ENCODE assay signal across 33 cellular contexts in genomic region chr5:57191986-57192385, GRCh38. TPM values are rescaled to one million over a fixed set of nuclear protein-coding genes. Genes with fewer than 3 reads are reported as not detected.
DNase-seq lines count a peak whose midpoint lies in the region; ATAC-seq, FAIRE-seq and TF ChIP-seq lines count a peak whose summit lies in the region.
"Had no signal": no experiment of that assay in that cellular context is flagged by ENCODE, and none has a peak within 500 bp of the region (broad histone marks: within the 10 kb centered on the region; RNA-seq: fewer than 3 reads in every experiment).

No MANE protein-coding gene starts in this region.

- TF ChIP-seq CTCF in GM23338 (conservative IDR thresholded peaks at IDR 0.05; ENCODE audit: low read depth in 2 of 2) (no peak), testis (IDR thresholded peaks at IDR 0.05) (no peak), pancreas (IDR thresholded peaks at IDR 0.05) (no peak)

- peaks cover 88% of the 10 kb centered on the region for H4K20me1 ChIP-seq in GM23338 (replicated peaks; ENCODE audit: insufficient read depth)

- H4K91ac ChIP-seq in trophoblast cell (ENCODE audit: low read depth, low read length) = no peak overlapping the region

- H3K79me1 ChIP-seq in trophoblast cell (ENCODE audit: low read length) = no peaks in the 10 kb centered on the region

- no peaks in the 10 kb centered on the region for H3K27me3 Mint-ChIP-seq in T-helper 2 cell treated with Interferon-gamma antibody and Interleukin-4, amounts not matched to agents 5 μg/mL and 100 μg/mL, for 36 hours (ENCODE audit: low read depth)
- peaks cover 3% of the 10 kb centered on the region for H3K27me3 Mint-ChIP-seq in GM23338 (ENCODE audit: insufficient read depth, low read depth, poor library complexity)
- H3K27me3 Mint-ChIP-seq in central memory CD8-positive, alpha-beta T cell = no peaks in the 10 kb centered on the region
- H3K27me3 Mint-ChIP-seq: naive B cell; stimulated activated naive CD8-positive, alpha-beta T cell treated with anti-CD3 and anti-CD28 coated beads, Interleukin-15, amount 100 ng/mL, for 72 hours had no signal

- ATAC-seq in GM23338 (no peak), GM18858 (IDR thresholded peaks at IDR 0.05; ENCODE audit: unreplicated experiment) (no peak), pancreas (no peak)
- ATAC-seq in central memory CD8-positive, alpha-beta T cell (replicated peaks; ENCODE audit: extremely low read depth, poor library complexity, severe bottlenecking) = no peak
- ATAC-seq: left ventricle myocardium superior; stimulated activated naive CD8-positive, alpha-beta T cell treated with anti-CD3 and anti-CD28 coated beads, Interleukin-15, amount 100 ng/mL, for 72 hours had no signal

- H2AFZ ChIP-seq in GM23338 = no peak overlapping the region
- H2AFZ ChIP-seq in trophoblast cell (ENCODE audit: insufficient read depth, low read length, poor library complexity) = no peak overlapping the region

- H4K8ac ChIP-seq in trophoblast cell (ENCODE audit: low read depth, low read length) = no peak overlapping the region

- peaks cover 55% of the 10 kb centered on the region for H3K36me3 Mint-ChIP-seq in T-helper 2 cell treated with Interferon-gamma antibody and Interleukin-4, amounts not matched to agents 5 μg/mL and 100 μg/mL, for 36 hours (ENCODE audit: low read depth)
- H3K36me3 Mint-ChIP-seq in GM23338 (ENCODE audit: low read depth) = peaks cover 27% of the 10 kb centered on the region
- H3K36me3 Mint-ChIP-seq in central memory CD8-positive, alpha-beta T cell (ENCODE audit: insufficient read depth) = peaks cover 34% of the 10 kb centered on the region

- WGBS in trophoblast cell (ENCODE audit: extremely low coverage, insufficient coverage, insufficient read length) = no CpG with 5 or more reads among the region's 2 CpGs
- WGBS in testis, 2 donors = 69 to 77% methylated on average over 2 of the region's 2 CpGs
- 73 to 88% methylated on average over 2 of the region's 2 CpGs for WGBS in pancreas, 2 donors

- no peak overlapping the region for H4K12ac ChIP-seq in trophoblast cell (ENCODE audit: low read depth, low read length)

- H3K4me3 Mint-ChIP-seq in T-helper 2 cell treated with Interferon-gamma antibody and Interleukin-4, amounts not matched to agents 5 μg/mL and 100 μg/mL, for 36 hours = peak overlapping the region; percentile 46
- H3K4me3 Mint-ChIP-seq in GM23338 = no peak overlapping the region
- no peak overlapping the region for H3K4me3 Mint-ChIP-seq in central memory CD8-positive, alpha-beta T cell
- H3K4me3 Mint-ChIP-seq: activated T-helper 1 cell treated with anti-CD3 and anti-CD28 coated beads, Interleukin-12 subunit alpha, Interleukin-12 subunit beta, Interleukin-2, Interleukin-4 antibody, amounts not matched to agents 30 ng/mL and 10 ng/mL and 1 ng/mL, durations not matched to agents 14 hours and 24 hours and 36 hours; HFFc6 had no signal

- no peaks in the 10 kb centered on the region for H3K9me2 ChIP-seq in GM23338 (ENCODE audit: insufficient read depth)

- H2BK5ac ChIP-seq in trophoblast cell (ENCODE audit: low read depth, low read length, poor library complexity) = no peak overlapping the region

- no peak overlapping the region for H3K14ac ChIP-seq in trophoblast cell (ENCODE audit: low read length)

- H3K27me3 ChIP-seq in GM23338 (ENCODE audit: insufficient read depth) = no peaks in the 10 kb centered on the region
- no peaks in the 10 kb centered on the region for H3K27me3 ChIP-seq in trophoblast cell (ENCODE audit: insufficient read depth, low read length)
- no peaks in the 10 kb centered on the region for H3K27me3 ChIP-seq in testis
- no peaks in the 10 kb centered on the region for H3K27me3 ChIP-seq in pancreas
- H3K27me3 ChIP-seq: sigmoid colon, tibial nerve had no signal

- no peak overlapping the region for H2BK12ac ChIP-seq in trophoblast cell (ENCODE audit: low read length)

- peak overlapping the region; percentile 79 for H3K4ac ChIP-seq in trophoblast cell (ENCODE audit: low read depth, low read length)

- H3K4me2 ChIP-seq in GM23338 (no peak overlapping the region), trophoblast cell (ENCODE audit: low read length) (no peak overlapping the region)

- H3K4me1 ChIP-seq in GM23338 (ENCODE audit: insufficient read depth) = peaks cover 34% of the 10 kb centered on the region
- H3K4me1 ChIP-seq in trophoblast cell (ENCODE audit: control insufficient read depth in 1 of 2, insufficient read depth in 2 of 2, low read length in 2 of 2) = peaks cover 3 to 4% of the 10 kb centered on the region in 2 experiments
- H3K4me1 ChIP-seq in testis = peaks cover 10% of the 10 kb centered on the region
- H3K4me1 ChIP-seq in pancreas = peaks cover 13 to 22% (median 19%) of the 10 kb centered on the region in 3 donors

- no peak overlapping the region for H2BK120ac ChIP-seq in trophoblast cell (ENCODE audit: insufficient read depth, low read length, poor library complexity)

- H3K9ac ChIP-seq in trophoblast cell (ENCODE audit: low read length) = no peak overlapping the region

- H3K79me2 ChIP-seq in GM23338 (replicated peaks; ENCODE audit: insufficient read depth) = peaks cover 100% of the 10 kb centered on the region
- peaks cover 24% of the 10 kb centered on the region for H3K79me2 ChIP-seq in trophoblast cell (ENCODE audit: control insufficient read depth, insufficient read depth, low read length, poor library complexity)

- peak overlapping the region; percentile 36 for H3K27ac Mint-ChIP-seq in T-helper 2 cell treated with Interferon-gamma antibody and Interleukin-4, amounts not matched to agents 5 μg/mL and 100 μg/mL, for 36 hours
- peak overlapping the region; percentile 61; the same call in 1 of the 2 replicates for H3K27ac Mint-ChIP-seq in GM23338
- H3K27ac Mint-ChIP-seq in central memory CD8-positive, alpha-beta T cell (ENCODE audit: low read depth) = peak overlapping the region; percentile 85
- H3K27ac Mint-ChIP-seq: activated T-helper 1 cell treated with anti-CD3 and anti-CD28 coated beads, Interleukin-12 subunit alpha, Interleukin-12 subunit beta, Interleukin-2, Interleukin-4 antibody, amounts not matched to agents 30 ng/mL and 10 ng/mL and 1 ng/mL, durations not matched to agents 14 hours and 24 hours and 36 hours; HFFc6 had no signal

- no peak for DNase-seq in T-helper 2 cell treated with Interferon-gamma antibody and Interleukin-4, amounts not matched to agents 5 μg/mL and 100 μg/mL, for 36 hours (ENCODE audit: low spot score)
- DNase-seq in T-helper 2 cell = no peak
- no peak for DNase-seq in GM23338 (ENCODE audit: low spot score)
- DNase-seq in central memory CD8-positive, alpha-beta T cell (ENCODE audit: low spot score in 2 of 2) = no peak
- DNase-seq in trophoblast cell = no peak
- DNase-seq in testis = no peak
- no peak for DNase-seq in pancreas
- DNase-seq: activated CD4-positive, alpha-beta T cell treated with anti-CD3 and anti-CD28 coated beads, Interleukin-2, amount 50 U/mL, for 1 hour; activated naive CD4-positive, alpha-beta T cell treated with anti-CD3 and anti-CD28 coated beads, Interleukin-2, amount 50 U/mL, for 16 hours; aorta; C1 segment of cervical spinal cord; cortex of kidney; glutamatergic neuron; HFFc6; IMR-90; left ventricle myocardium superior; naive B cell; NCI-H146; NCI-H748 treated with DMSO at 0.1 percent for 48 hours; occipital lobe; sigmoid colon; stimulated activated CD4-positive, alpha-beta T cell treated with anti-CD3 and anti-CD28 coated beads, Interleukin-12 subunit alpha, Interleukin-12 subunit beta, amount 100 ng/mL, for 4 hours; stimulated activated CD4-positive, alpha-beta T cell treated with anti-CD3 and anti-CD28 coated beads, Interleukin-2, amount 100 ng/mL, for 48 hours; stimulated activated naive CD8-positive, alpha-beta T cell treated with anti-CD3 and anti-CD28 coated beads, Interleukin-15, amount 100 ng/mL, for 72 hours; WERI-Rb-1 had no signal

- TF ChIP-seq POLR2A in testis (IDR thresholded peaks at IDR 0.05) = no peak

- no peaks in the 10 kb centered on the region; the same call in 1 of the 2 replicates for H3K36me3 ChIP-seq in GM23338 (ENCODE audit: insufficient read depth)
- H3K36me3 ChIP-seq in trophoblast cell (ENCODE audit: control insufficient read depth in 1 of 2, insufficient read depth in 2 of 2, low read length in 2 of 2) = peaks cover 9 to 15% of the 10 kb centered on the region in 2 experiments
- no peaks in the 10 kb centered on the region for H3K36me3 ChIP-seq in testis (ENCODE audit: low read depth, missing control alignments)
- H3K36me3 ChIP-seq in pancreas = no peaks in the 10 kb centered on the region

- intact Hi-C loops in testis (cut with DNase I; ENCODE audit: low total_unique reads) (no loop called here), pancreas (cut with DNase I) (no loop called here)

- H3K4me3 ChIP-seq in GM23338 = no peak overlapping the region
- no peak overlapping the region for H3K4me3 ChIP-seq in trophoblast cell (ENCODE audit: low read depth, low read length)
- no peak overlapping the region for H3K4me3 ChIP-seq in testis
- no peak overlapping the region for H3K4me3 ChIP-seq in pancreas
- H3K4me3 ChIP-seq: sigmoid colon, tibial nerve had no signal

- H3K27ac ChIP-seq in GM23338 (ENCODE audit: low read depth) = no peak overlapping the region
- no peak overlapping the region for H3K27ac ChIP-seq in trophoblast cell (ENCODE audit: low read depth, low read length)
- no peak overlapping the region for H3K27ac ChIP-seq in testis
- H3K27ac ChIP-seq in pancreas = no peak overlapping the region
- H3K27ac ChIP-seq: 22Rv1, sigmoid colon, tibial nerve, WERI-Rb-1 had no signal

- FAIRE-seq in pancreas (lab: Jason Lieb, UNC) = no peak
- FAIRE-seq: D721Med, H1, islet of Langerhans, RCC 7860 had no signal

- H3K23ac ChIP-seq in trophoblast cell (ENCODE audit: low read length) = no peak overlapping the region

- H3K9me3 Mint-ChIP-seq in T-helper 2 cell treated with Interferon-gamma antibody and Interleukin-4, amounts not matched to agents 5 μg/mL and 100 μg/mL, for 36 hours = peaks cover 4% of the 10 kb centered on the region
- H3K9me3 Mint-ChIP-seq in GM23338 = no peaks in the 10 kb centered on the region
- H3K9me3 Mint-ChIP-seq in central memory CD8-positive, alpha-beta T cell = no peaks in the 10 kb centered on the region
- H3K9me3 Mint-ChIP-seq: activated T-helper 1 cell treated with anti-CD3 and anti-CD28 coated beads, Interleukin-12 subunit alpha, Interleukin-12 subunit beta, Interleukin-2, Interleukin-4 antibody, amounts not matched to agents 30 ng/mL and 10 ng/mL and 1 ng/mL, durations not matched to agents 14 hours and 24 hours and 36 hours; HFFc6; stimulated activated naive CD8-positive, alpha-beta T cell treated with anti-CD3 and anti-CD28 coated beads, Interleukin-15, amount 100 ng/mL, for 72 hours had no signal

- H2AK5ac ChIP-seq in trophoblast cell (ENCODE audit: low read length) = no peak overlapping the region

- H3K18ac ChIP-seq in trophoblast cell (ENCODE audit: low read length) = no peak overlapping the region

- no peaks in the 10 kb centered on the region for H3F3A ChIP-seq in GM23338 (replicated peaks; ENCODE audit: low read depth)

- H3K9me3 ChIP-seq in trophoblast cell (ENCODE audit: insufficient read depth, low read depth, low read length) (no peaks in the 10 kb centered on the region), testis (no peaks in the 10 kb centered on the region), pancreas (no peaks in the 10 kb centered on the region)
- H3K9me3 ChIP-seq: sigmoid colon, tibial nerve had no signal

- peaks cover 62% of the 10 kb centered on the region for H3K4me1 Mint-ChIP-seq in T-helper 2 cell treated with Interferon-gamma antibody and Interleukin-4, amounts not matched to agents 5 μg/mL and 100 μg/mL, for 36 hours (ENCODE audit: low read depth)
- H3K4me1 Mint-ChIP-seq in GM23338 = peaks cover 36% of the 10 kb centered on the region
- H3K4me1 Mint-ChIP-seq in central memory CD8-positive, alpha-beta T cell = peaks cover 55% of the 10 kb centered on the region

RNA-seq across cellular contexts. Expression of gene GPBP1, which starts 18.1 kb away (rescaled TPM):
- 109 and 121 TPM in 2 replicates for total RNA-seq in GM23338 (2014; rRNA removed; shearing (Covaris generic))
- polyA plus RNA-seq in GM23338 (2016; fragmentation: Nextera tagmentation; extraction: Ambion mirVana) = 78.9 and 105 TPM in 2 replicates
- polyA plus RNA-seq in trophoblast cell (2013) = 92.5 and 97.5 TPM in 2 replicates
- total RNA-seq in testis = 100 to 1,000 TPM; 137 to 167 TPM
- polyA plus RNA-seq in testis (ENCODE audit: insufficient read depth, low read depth, low replicate concordance) = 109 TPM
- total RNA-seq in pancreas = 10 to 100 TPM; 23.4 to 44.9 (median 26.1) TPM
- 10 to 100 TPM; 32.6 to 54.0 TPM for polyA plus RNA-seq in pancreas
